Comparison of ENCODE assay signal across 8 cellular contexts in genomic region chr16:56193951-56194726, GRCh38. TPM values are rescaled to one million over a fixed set of nuclear protein-coding genes. Genes with fewer than 3 reads are reported as not detected.
DNase-seq lines count a peak whose midpoint lies in the region; ATAC-seq and TF ChIP-seq lines count a peak whose summit lies in the region.

No MANE protein-coding gene starts in this region.

- H3K9me3 ChIP-seq in subcutaneous abdominal adipose tissue (ENCODE audit: control insufficient read depth in 5 of 5, low read length in 5 of 5) = no peaks in the 10 kb centered on the region

- H3K27me3 ChIP-seq in subcutaneous abdominal adipose tissue (ENCODE audit: control insufficient read depth in 5 of 5, insufficient read depth in 4 of 5, low read length in 5 of 5) = peaks cover 6 to 30% (median 17%) of the 10 kb centered on the region in 5 donors

- no peaks in the 10 kb centered on the region for H3K36me3 Mint-ChIP-seq in activated naive CD8-positive, alpha-beta T cell treated with anti-CD3 and anti-CD28 coated beads, Interleukin-2, amount 50 U/mL, for 24 hours (ENCODE audit: low read depth)
- no peaks in the 10 kb centered on the region for H3K36me3 Mint-ChIP-seq in glutamatergic neuron (ENCODE audit: unreplicated experiment)

- H3K9ac ChIP-seq in subcutaneous abdominal adipose tissue (ENCODE audit: low read length in 5 of 5) = no peak overlapping the region

- no peaks in the 10 kb centered on the region for H3K36me3 ChIP-seq in subcutaneous abdominal adipose tissue (ENCODE audit: control insufficient read depth in 5 of 5, insufficient read depth in 5 of 5, low read length in 5 of 5)

- no peak overlapping the region for H3K27ac Mint-ChIP-seq in activated naive CD8-positive, alpha-beta T cell treated with anti-CD3 and anti-CD28 coated beads, Interleukin-2, amount 50 U/mL, for 24 hours
- H3K27ac Mint-ChIP-seq in glutamatergic neuron (ENCODE audit: unreplicated experiment) = peak overlapping the region; percentile 93

- H3K4me1 ChIP-seq in subcutaneous abdominal adipose tissue (ENCODE audit: control insufficient read depth in 5 of 5, insufficient read depth in 5 of 5, low read length in 5 of 5) = peaks cover 0 to 29% (median 24%) of the 10 kb centered on the region in 5 donors

- no peak overlapping the region for H3K27ac ChIP-seq in RWPE1
- no peak overlapping the region for H3K27ac ChIP-seq in subcutaneous abdominal adipose tissue (ENCODE audit: low read depth, low read length)

- ATAC-seq in activated naive CD8-positive, alpha-beta T cell treated with anti-CD3 and anti-CD28 coated beads, Interleukin-2, amount 50 U/mL, for 24 hours = peak; percentile 47
- ATAC-seq in HG02763 (IDR thresholded peaks at IDR 0.05; ENCODE audit: unreplicated experiment) = no peak

- TF ChIP-seq CTCF in RWPE1 (conservative IDR thresholded peaks at IDR 0.05; ENCODE audit: low read depth) (no peak), glutamatergic neuron (IDR thresholded peaks at IDR 0.05; ENCODE audit: partially characterized antibody, unreplicated experiment) (no peak)

- CTCF ChIA-PET in RWPE1 (lab: Yijun Ruan, JAX) = interaction anchor here (0.6 kb wide), 1 partner anchor 117 kb away, joined by 3 read pairs; no protein-coding TSS in a partner anchor

- DNase-seq in NCI-H2081 (lab: John Stamatoyannopoulos, UW) (peak; percentile 83 to 84), NCI-H2081 treated with DMSO at 0.1 percent for 48 hours (lab: John Stamatoyannopoulos, UW) (no peak), RWPE1 (ENCODE audit: low spot score) (peak; percentile 79), glutamatergic neuron (peak; percentile 96), non-pigmented ciliary epithelial cell (ENCODE audit: low read depth) (peak; percentile 18)
- peak; percentile 75 for DNase-seq in activated naive CD8-positive, alpha-beta T cell treated with anti-CD3 and anti-CD28 coated beads, Interleukin-2, amount 50 U/mL, for 24 hours

- peaks cover 35% of the 10 kb centered on the region for H3K4me1 Mint-ChIP-seq in activated naive CD8-positive, alpha-beta T cell treated with anti-CD3 and anti-CD28 coated beads, Interleukin-2, amount 50 U/mL, for 24 hours
- peaks cover 20% of the 10 kb centered on the region for H3K4me1 Mint-ChIP-seq in glutamatergic neuron (ENCODE audit: low read depth, unreplicated experiment)

- peaks cover 3% of the 10 kb centered on the region for H3K9me3 Mint-ChIP-seq in activated naive CD8-positive, alpha-beta T cell treated with anti-CD3 and anti-CD28 coated beads, Interleukin-2, amount 50 U/mL, for 24 hours
- H3K9me3 Mint-ChIP-seq in glutamatergic neuron (ENCODE audit: unreplicated experiment) = peaks cover 21% of the 10 kb centered on the region

- peak overlapping the region; percentile 64 for H3K4me3 Mint-ChIP-seq in activated naive CD8-positive, alpha-beta T cell treated with anti-CD3 and anti-CD28 coated beads, Interleukin-2, amount 50 U/mL, for 24 hours
- peak overlapping the region; percentile 99 for H3K4me3 Mint-ChIP-seq in glutamatergic neuron (ENCODE audit: unreplicated experiment)

- peaks cover 56% of the 10 kb centered on the region for H3K27me3 Mint-ChIP-seq in activated naive CD8-positive, alpha-beta T cell treated with anti-CD3 and anti-CD28 coated beads, Interleukin-2, amount 50 U/mL, for 24 hours
- H3K27me3 Mint-ChIP-seq in glutamatergic neuron (ENCODE audit: unreplicated experiment) = peaks cover 10% of the 10 kb centered on the region

- H3K4me3 ChIP-seq in subcutaneous abdominal adipose tissue (ENCODE audit: low read depth in 1 of 5, low read length in 5 of 5) = peak overlapping the region; percentile 11 to 31 (median 27)

- POLR2A ChIA-PET in RWPE1 (lab: Yijun Ruan, JAX; ENCODE audit: low non-redundant PET) = no interaction called here

RNA-seq across cellular contexts. Expression of gene GNAO1, which starts 2.9 kb away (rescaled TPM):
- 250 TPM for total RNA-seq in glutamatergic neuron (ENCODE audit: unreplicated experiment)
